ENCODE assay signal across 1 cellular context in the genomic region with DNA sequence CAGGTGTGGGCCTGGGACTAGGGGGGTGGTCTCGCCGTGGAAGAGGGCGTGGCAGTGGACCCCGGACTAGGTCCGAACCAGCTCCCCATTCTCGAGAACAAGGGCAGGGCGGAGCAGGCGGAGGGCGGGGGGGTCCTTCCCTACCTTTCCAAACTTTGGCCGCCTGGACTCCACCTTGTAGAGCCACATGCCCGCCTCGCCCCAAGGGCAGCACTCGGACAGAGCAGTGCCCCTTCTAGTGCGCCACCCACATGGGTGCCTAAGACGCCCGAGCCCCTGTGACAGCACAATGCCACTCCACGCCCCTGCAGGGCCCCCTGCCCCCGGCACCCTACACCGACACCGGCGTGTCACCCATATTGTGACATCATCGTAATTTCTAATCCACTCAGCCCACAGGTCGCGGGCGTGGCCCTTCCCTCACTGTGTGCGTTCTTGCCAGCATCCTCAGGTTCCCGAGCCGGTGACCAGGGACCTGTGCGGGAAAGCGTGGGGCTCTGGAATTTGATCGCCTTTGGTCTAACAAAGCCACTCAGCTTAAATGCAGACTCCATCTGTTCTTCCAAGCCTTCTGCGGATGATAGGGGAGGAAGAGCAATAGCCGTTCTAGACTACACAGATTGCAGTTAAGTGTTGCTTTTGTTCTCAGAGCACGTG.
TF ChIP-seq lines count a peak whose summit lies in the region.

No MANE protein-coding gene starts in this region.

TF ChIP-seq in endothelial cell of umbilical vein, 7 proteins besides CTCF, POLR2A, EP300 and RAD21:
- no peak for TF ChIP-seq JUN (IDR thresholded peaks at IDR 0.05; ENCODE audit: borderline replicate concordance, insufficient read depth, insufficient read length, low read depth)
- TF ChIP-seq POLR2AphosphoS5 (IDR thresholded peaks at IDR 0.05; ENCODE audit: insufficient read depth, low read depth, low read length): no peak
- TF ChIP-seq FOS (IDR thresholded peaks at IDR 0.05; ENCODE audit: borderline replicate concordance, insufficient read depth, low read length): no peak
- TF ChIP-seq MYC (IDR thresholded peaks at IDR 0.05; ENCODE audit: low read depth, low read length): no peak
- TF ChIP-seq, protein P1, sequence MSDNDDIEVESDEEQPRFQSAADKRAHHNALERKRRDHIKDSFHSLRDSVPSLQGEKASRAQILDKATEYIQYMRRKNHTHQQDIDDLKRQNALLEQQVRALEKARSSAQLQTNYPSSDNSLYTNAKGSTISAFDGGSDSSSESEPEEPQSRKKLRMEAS (IDR thresholded peaks at IDR 0.05; ENCODE audit: insufficient read depth, insufficient read length): no peak
- TF ChIP-seq GATA2 (IDR thresholded peaks at IDR 0.05; ENCODE audit: insufficient read depth, insufficient read length, low read depth, low read length): no peak
- no peak for TF ChIP-seq EZH2 (IDR thresholded peaks at IDR 0.05; ENCODE audit: borderline replicate concordance, low read depth, low read length, severe bottlenecking)
